11 cellular contexts compared by ENCODE assay signal in the genomic region with DNA sequence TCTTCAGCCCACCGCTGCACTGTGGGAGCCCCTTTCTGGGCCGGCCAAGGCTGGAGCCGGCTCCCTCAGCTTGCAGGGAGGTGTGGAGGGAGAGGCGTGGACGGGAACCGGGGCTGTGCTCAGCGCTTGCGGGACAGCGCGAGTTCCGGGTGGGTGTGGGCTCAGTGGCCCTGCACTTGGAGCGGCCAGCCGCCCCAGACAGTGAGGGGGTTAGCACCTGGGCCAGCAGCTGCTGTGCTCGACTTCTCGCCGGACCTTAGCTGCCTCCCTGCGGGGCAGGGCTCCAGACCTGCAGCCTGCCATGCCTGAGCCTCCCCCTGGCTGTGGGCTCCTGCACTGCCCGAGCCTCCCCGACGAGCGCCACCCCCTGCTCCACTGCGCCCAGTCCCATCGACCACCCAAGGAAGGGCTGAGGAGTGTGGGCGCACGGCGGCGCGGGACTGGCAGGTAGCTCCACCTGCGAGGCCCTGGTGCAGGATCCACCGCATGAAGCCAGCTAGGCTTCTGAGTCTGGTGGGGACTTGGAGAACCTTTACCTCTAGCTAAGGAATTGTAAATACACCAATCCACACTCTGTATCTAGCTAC.
"Had no signal": no experiment of that assay in that cellular context is flagged by ENCODE, and none has a peak within 500 bp of the region (broad histone marks: within the 10 kb centered on the region; RNA-seq: fewer than 3 reads in every experiment).

No MANE protein-coding gene starts in this region.

- DNase-seq: GM23248, GOT3, H7, H9, HCEC 1CT, HFFc6 had no signal

- H3K4me3 ChIP-seq: GM23248, GM23338, HAP-1 had no signal

- H3K9me3 ChIP-seq: HAP-1 had no signal

- H3K9ac ChIP-seq: GM23248 had no signal

- H3K36me3 ChIP-seq: HAP-1 had no signal

- FAIRE-seq: H1, H54 had no signal

- ATAC-seq: GM23338, HCT116 had no signal

- H3K4me1 ChIP-seq: HAP-1 had no signal

- H3K27ac ChIP-seq: GM23248 had no signal
